ENCODE assay signal across 1 cellular context in the genomic region with DNA sequence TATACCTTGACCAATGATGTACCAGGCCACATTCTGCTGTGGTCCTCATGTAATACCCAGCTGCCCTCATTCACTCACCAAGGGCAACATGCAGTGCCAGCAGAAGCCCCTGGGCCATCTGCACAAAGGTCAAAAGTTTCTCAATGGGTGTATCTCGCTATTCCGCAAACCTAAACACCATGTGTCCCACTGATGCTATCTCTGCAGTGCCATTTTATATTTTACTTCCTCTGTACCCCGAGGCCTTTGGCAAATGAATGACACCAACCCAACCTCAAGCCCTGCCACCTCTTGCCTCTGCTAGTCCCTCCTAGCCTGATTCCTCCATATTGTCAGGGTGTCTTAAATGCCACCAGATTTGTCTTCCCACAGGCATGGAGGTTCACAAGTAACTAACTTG.
TF ChIP-seq lines count a peak whose summit lies in the region.

No MANE protein-coding gene starts in this region.

TF ChIP-seq in IMR-90, 13 proteins besides CTCF, POLR2A, EP300 and RAD21:
- no peak for TF ChIP-seq MAZ (IDR thresholded peaks at IDR 0.05; ENCODE audit: borderline replicate concordance, low read depth, low read length)
- no peak for TF ChIP-seq MXI1 (IDR thresholded peaks at IDR 0.05; ENCODE audit: borderline replicate concordance, low read depth, low read length)
- TF ChIP-seq RFX5 (IDR thresholded peaks at IDR 0.05; ENCODE audit: low read depth, low read length): no peak
- no peak for TF ChIP-seq NFE2L2 (IDR thresholded peaks at IDR 0.05; ENCODE audit: low read depth, low read length)
- TF ChIP-seq BHLHE40 (IDR thresholded peaks at IDR 0.05; ENCODE audit: low read depth, low read length): no peak
- TF ChIP-seq FOS (IDR thresholded peaks at IDR 0.05; ENCODE audit: low read depth, low read length): no peak
- TF ChIP-seq, protein P1, sequence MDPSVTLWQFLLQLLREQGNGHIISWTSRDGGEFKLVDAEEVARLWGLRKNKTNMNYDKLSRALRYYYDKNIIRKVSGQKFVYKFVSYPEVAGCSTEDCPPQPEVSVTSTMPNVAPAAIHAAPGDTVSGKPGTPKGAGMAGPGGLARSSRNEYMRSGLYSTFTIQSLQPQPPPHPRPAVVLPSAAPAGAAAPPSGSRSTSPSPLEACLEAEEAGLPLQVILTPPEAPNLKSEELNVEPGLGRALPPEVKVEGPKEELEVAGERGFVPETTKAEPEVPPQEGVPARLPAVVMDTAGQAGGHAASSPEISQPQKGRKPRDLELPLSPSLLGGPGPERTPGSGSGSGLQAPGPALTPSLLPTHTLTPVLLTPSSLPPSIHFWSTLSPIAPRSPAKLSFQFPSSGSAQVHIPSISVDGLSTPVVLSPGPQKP (IDR thresholded peaks at IDR 0.05; ENCODE audit: borderline replicate concordance, low read depth, low read length): no peak
- no peak for TF ChIP-seq SMC3 (IDR thresholded peaks at IDR 0.05; ENCODE audit: low read depth, low read length)
- TF ChIP-seq USF2 (IDR thresholded peaks at IDR 0.05; ENCODE audit: low read depth, low read length): no peak
- TF ChIP-seq RCOR1 (IDR thresholded peaks at IDR 0.05; ENCODE audit: insufficient replicate concordance, low read length): no peak
- no peak for TF ChIP-seq CEBPB (IDR thresholded peaks at IDR 0.05; ENCODE audit: low read depth, low read length)
- no peak for TF ChIP-seq MAFK (IDR thresholded peaks at IDR 0.05; ENCODE audit: low read depth, low read length)
- no peak for TF ChIP-seq CHD1 (IDR thresholded peaks at IDR 0.05; ENCODE audit: low read depth, low read length)
